Comparison of ENCODE assay signal across 27 cellular contexts in the genomic region with DNA sequence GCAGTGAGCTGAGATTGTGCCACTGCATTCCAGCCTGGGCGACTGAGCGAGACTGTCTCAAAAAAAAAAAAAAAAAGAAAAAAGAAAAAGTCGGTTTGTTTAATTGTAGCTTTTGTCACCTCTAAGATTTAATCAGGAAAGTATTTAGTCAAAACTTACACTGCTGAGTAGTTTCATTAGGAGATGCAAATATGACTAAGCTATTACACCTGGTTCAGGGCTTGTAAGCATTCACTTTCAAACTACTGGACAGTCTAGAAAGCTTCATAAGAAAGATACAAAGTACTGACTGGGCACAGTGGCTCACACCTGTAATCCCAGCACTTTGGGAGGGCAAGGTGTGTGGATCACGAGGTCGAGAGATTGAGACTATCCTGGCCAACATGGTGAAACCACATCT.
"Had no signal": no experiment of that assay in that cellular context is flagged by ENCODE, and none has a peak within 500 bp of the region (broad histone marks: within the 10 kb centered on the region; RNA-seq: fewer than 3 reads in every experiment).

No MANE protein-coding gene starts in this region.

- H3K4me3 Mint-ChIP-seq: activated B cell treated with CpG ODN at 0.5 μM for 24 hours; activated CD8-positive, alpha-beta T cell treated with anti-CD3 and anti-CD28 coated beads, Interleukin-2, amount 10 ng/mL, durations not matched to agents 7 days and 5 days; activated naive CD4-positive, alpha-beta T cell treated with anti-CD3 and anti-CD28 coated beads for 36 hours; activated naive CD8-positive, alpha-beta T cell; brain; central memory CD8-positive, alpha-beta T cell; T-helper 17 cell had no signal

- FAIRE-seq: astrocyte, RCC 7860, TTC549 had no signal

- H3K4me1 Mint-ChIP-seq: T-helper 17 cell had no signal

- H3K27me3 Mint-ChIP-seq: activated B cell treated with CpG ODN at 0.5 μM for 24 hours; activated naive CD8-positive, alpha-beta T cell; brain; central memory CD8-positive, alpha-beta T cell; T-helper 17 cell had no signal

- DNase-seq: activated B cell treated with CpG ODN at 0.5 μM for 24 hours; activated CD4-positive, alpha-beta T cell treated with anti-CD3 and anti-CD28 coated beads for 4 hours; activated CD4-positive, alpha-beta T cell treated with anti-CD3 and anti-CD28 coated beads, Interleukin-2, amount 50 U/mL, for 4 hours; activated CD8-positive, alpha-beta memory T cell treated with anti-CD3 and anti-CD28 coated beads, Interleukin-2, amount 50 U/mL, for 48 hours; activated CD8-positive, alpha-beta T cell treated with anti-CD3 and anti-CD28 coated beads, Interleukin-2, amount 10 ng/mL, durations not matched to agents 7 days and 5 days; activated gamma-delta T cell; activated naive CD4-positive, alpha-beta T cell treated with anti-CD3 and anti-CD28 coated beads for 36 hours; activated T-cell treated with anti-CD3 and anti-CD28 coated beads, Interleukin-2, amount 50 U/mL, for 1 hour; amygdala; cortex of kidney; MM.1S; NCI-H1105; NCI-H1436; NCI-H187; NCI-H2081; NCI-H510A treated with DMSO at 0.1 percent for 48 hours; NCI-H69; PC-3; SHP77; T-helper 17 cell; T-helper 9 cell had no signal

- ATAC-seq: activated CD8-positive, alpha-beta T cell treated with anti-CD3 and anti-CD28 coated beads, Interleukin-2, amount 10 ng/mL, durations not matched to agents 7 days and 5 days; PC-3; T-helper 17 cell had no signal

- H3K27ac Mint-ChIP-seq: activated B cell treated with CpG ODN at 0.5 μM for 24 hours; activated CD8-positive, alpha-beta T cell treated with anti-CD3 and anti-CD28 coated beads, Interleukin-2, amount 10 ng/mL, durations not matched to agents 7 days and 5 days; activated naive CD4-positive, alpha-beta T cell treated with anti-CD3 and anti-CD28 coated beads for 36 hours; activated naive CD8-positive, alpha-beta T cell; brain; T-helper 17 cell had no signal
